In the genomic region with DNA sequence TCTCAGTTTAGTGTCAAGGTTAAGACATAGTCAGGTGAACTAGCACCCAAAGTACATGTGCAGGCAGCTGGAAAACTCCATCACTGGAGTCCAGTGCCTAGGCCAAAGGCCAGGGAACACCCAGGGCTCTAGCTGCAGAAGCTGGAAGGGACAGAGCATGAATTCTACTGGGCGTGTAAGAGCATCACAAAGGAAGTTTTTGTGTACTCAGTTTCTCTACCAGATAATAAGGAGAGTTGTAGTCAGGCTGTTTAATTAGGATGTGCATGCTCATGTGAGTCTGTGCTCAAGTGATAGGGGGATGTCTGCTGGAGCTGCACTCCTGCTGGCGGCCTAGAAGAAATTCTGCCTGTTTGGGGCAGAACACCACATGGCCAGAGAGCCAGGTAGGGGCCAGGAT, we compare ENCODE assay signal across 14 cellular contexts. TPM values are rescaled to one million over a fixed set of nuclear protein-coding genes. Genes with fewer than 3 reads are reported as not detected.
DNase-seq lines count a peak whose midpoint lies in the region; ATAC-seq, FAIRE-seq and TF ChIP-seq lines count a peak whose summit lies in the region.
"Had no signal": no experiment of that assay in that cellular context is flagged by ENCODE, and none has a peak within 500 bp of the region (broad histone marks: within the 10 kb centered on the region; RNA-seq: fewer than 3 reads in every experiment).

No MANE protein-coding gene starts in this region.

- POLR2A ChIA-PET in OCI-LY7 (lab: Charles Lee), result interaction anchor here (0.6 to 2.4 kb wide), 2 partner anchors 58 to 1785 kb away, joined by 3 to 13 read pairs; a partner anchor contains a TSS
- POLR2A ChIA-PET in H1 (lab: Charles Lee; ENCODE audit: partially characterized antibody), result interaction anchor here (0.6 to 3.9 kb wide), 5 partner anchors 14 to 108 kb away, joined by 3 to 29 read pairs (median 4); a partner anchor contains a TSS

- H3K4ac ChIP-seq in H1 (replicated peaks; ENCODE audit: insufficient read length, low read depth, low read length), result no peak overlapping the region

- no peaks in the 10 kb centered on the region for H3F3A ChIP-seq in GM23248 (ENCODE audit: insufficient read depth)

- no peak overlapping the region for H4K8ac ChIP-seq in H1 (ENCODE audit: extremely low read depth, insufficient read depth, low read length)

- no peak overlapping the region for H2BK20ac ChIP-seq in H1 (ENCODE audit: low read length)

- H3K9me3 Mint-ChIP-seq in T-helper 2 cell treated with Interferon-gamma antibody and Interleukin-4, amounts not matched to agents 5 μg/mL and 100 μg/mL, for 36 hours, result no peaks in the 10 kb centered on the region

- no peak for DNase-seq in T-helper 2 cell treated with Interferon-gamma antibody and Interleukin-4, amounts not matched to agents 5 μg/mL and 100 μg/mL, for 36 hours (ENCODE audit: low spot score)
- DNase-seq in T-helper 2 cell (no peak), OCI-LY7 (ENCODE audit: low spot score) (peak; percentile 7), H1 (ENCODE audit: low read depth in 1 of 2, low spot score in 2 of 2) (no peak), GM23248 (no peak), retina (no peak)
- DNase-seq: activated gamma-delta T cell, GDM1, NCI-H2081 treated with DMSO at 0.1 percent for 48 hours had no signal

- WGBS in H1 (ENCODE audit: extremely low coverage in 1 of 2, insufficient coverage in 1 of 2, insufficient read length in 1 of 2, insufficient replicate concordance in 2 of 2, low coverage in 1 of 2, low lambda C conversion rate in 2 of 2, missing lambda C conversion rate in 1 of 2), 2 experiments, result 78% methylated on average over 2 of the region's 2 CpGs; no CpG with 5 or more reads in 1 of the 2 experiments
- WGBS in GM23248 (ENCODE audit: low coverage in 1 of 2, low lambda C conversion rate in 2 of 2, missing lambda C conversion rate in 2 of 2), 2 experiments, result 60 to 69% methylated on average over 2 of the region's 2 CpGs

- no peak for TF ChIP-seq RAD21 in H1 (IDR thresholded peaks at IDR 0.05 in 1 of 2, conservative IDR thresholded peaks at IDR 0.05 in 1 of 2; ENCODE audit: low read depth in 2 of 2, low read length in 2 of 2)

- H3K56ac ChIP-seq in H1 (replicated peaks; ENCODE audit: insufficient read length, low read depth, low read length), result no peak overlapping the region

- H3K27me3 Mint-ChIP-seq in T-helper 2 cell treated with Interferon-gamma antibody and Interleukin-4, amounts not matched to agents 5 μg/mL and 100 μg/mL, for 36 hours (ENCODE audit: low read depth), result peaks cover 2% of the 10 kb centered on the region

- H3K9me3 ChIP-seq in OCI-LY7 (ENCODE audit: low read length), result no peaks in the 10 kb centered on the region
- no peaks in the 10 kb centered on the region for H3K9me3 ChIP-seq in H1 (ENCODE audit: insufficient read depth in 2 of 2, low read depth in 1 of 2, low read length in 1 of 2)
- no peaks in the 10 kb centered on the region for H3K9me3 ChIP-seq in parathyroid adenoma (ENCODE audit: control insufficient read depth, low read length)
- no peaks in the 10 kb centered on the region for H3K9me3 ChIP-seq in GM23248 (ENCODE audit: low read depth)
- H3K9me3 ChIP-seq: A549 had no signal

- peaks cover 10% of the 10 kb centered on the region for H3K4me1 Mint-ChIP-seq in T-helper 2 cell treated with Interferon-gamma antibody and Interleukin-4, amounts not matched to agents 5 μg/mL and 100 μg/mL, for 36 hours (ENCODE audit: low read depth)

- H3K27ac ChIP-seq in OCI-LY7 (ENCODE audit: low read depth, low read length, poor library complexity, severe bottlenecking), result no peak overlapping the region
- H3K27ac ChIP-seq in H1 (ENCODE audit: low read depth, low read length), result no peak overlapping the region
- H3K27ac ChIP-seq in parathyroid adenoma, result no peak overlapping the region
- H3K27ac ChIP-seq in GM23248, result no peak overlapping the region
- H3K27ac ChIP-seq: A549 had no signal

- H3K4me3 Mint-ChIP-seq in T-helper 2 cell treated with Interferon-gamma antibody and Interleukin-4, amounts not matched to agents 5 μg/mL and 100 μg/mL, for 36 hours, result peak overlapping the region; percentile 96

- H3K36me3 Mint-ChIP-seq in T-helper 2 cell treated with Interferon-gamma antibody and Interleukin-4, amounts not matched to agents 5 μg/mL and 100 μg/mL, for 36 hours (ENCODE audit: low read depth), result peaks cover 1% of the 10 kb centered on the region

- no peak for TF ChIP-seq EP300 in H1 (IDR thresholded peaks at IDR 0.05; ENCODE audit: borderline replicate concordance in 1 of 2, low read depth in 2 of 2, low read length in 2 of 2)

- H3K23me2 ChIP-seq in H1 (ENCODE audit: low read depth, low read length), result 0 out of 2 replicates have a peak, but pooled peaks cover 5% of the 10 kb centered on the region

- ATAC-seq in esophagus mucosa, result no peak
- ATAC-seq: A549 had no signal

- no peak overlapping the region for H3K27ac Mint-ChIP-seq in T-helper 2 cell treated with Interferon-gamma antibody and Interleukin-4, amounts not matched to agents 5 μg/mL and 100 μg/mL, for 36 hours

- no peak overlapping the region for H2BK120ac ChIP-seq in H1 (replicated peaks; ENCODE audit: low read depth, low read length)

- H4K20me1 ChIP-seq in OCI-LY7 (ENCODE audit: insufficient read depth, low read length), result no peaks in the 10 kb centered on the region
- no peaks in the 10 kb centered on the region for H4K20me1 ChIP-seq in H1 (replicated peaks in 1 of 2; ENCODE audit: control insufficient read depth in 1 of 2, insufficient read depth in 2 of 2, low read length in 2 of 2)
- H4K20me1 ChIP-seq in GM23248 (ENCODE audit: insufficient read depth), result no peaks in the 10 kb centered on the region

- H2AFZ ChIP-seq in OCI-LY7 (ENCODE audit: low read length) (no peak overlapping the region), H1 (ENCODE audit: low read length) (no peak overlapping the region), parathyroid adenoma (no peak overlapping the region), GM23248 (no peak overlapping the region)

- TF ChIP-seq POLR2A in H1 (IDR thresholded peaks at IDR 0.05; ENCODE audit: control extremely low read depth in 1 of 2, low read depth in 2 of 2, low read length in 2 of 2), result no peak

- no peak overlapping the region for H2BK5ac ChIP-seq in H1 (ENCODE audit: low read depth, low read length)

- H3K14ac ChIP-seq in H1 (ENCODE audit: insufficient read length), result no peak overlapping the region

- H3K27me3 ChIP-seq in H1 (replicated peaks in 1 of 4; ENCODE audit: control insufficient read depth in 3 of 4, extremely low read depth in 1 of 4, insufficient read depth in 3 of 4, low read length in 3 of 4) (no peaks in the 10 kb centered on the region), parathyroid adenoma (ENCODE audit: control insufficient read depth, insufficient read depth, low read length) (no peaks in the 10 kb centered on the region), GM23248 (replicated peaks; ENCODE audit: insufficient read depth) (no peaks in the 10 kb centered on the region)

- H3K79me2 ChIP-seq in OCI-LY7 (ENCODE audit: insufficient read depth, low read depth, low read length) (peaks cover 6% of the 10 kb centered on the region; the same call in 1 of the 2 replicates), H1 (ENCODE audit: control insufficient read depth in 1 of 2, insufficient read depth in 2 of 2, low read length in 2 of 2) (peaks cover 0 to 14% of the 10 kb centered on the region in 2 experiments; a peak in 1 of 4 replicates), parathyroid adenoma (no peaks in the 10 kb centered on the region), GM23248 (ENCODE audit: insufficient read depth) (no peaks in the 10 kb centered on the region)

- H3K23ac ChIP-seq in H1 (ENCODE audit: insufficient read length), result no peak overlapping the region

- no peak overlapping the region for H2AK5ac ChIP-seq in H1 (ENCODE audit: low read depth, low read length)

- H2BK12ac ChIP-seq in H1 (ENCODE audit: low read depth, low read length), result no peak overlapping the region

- intact Hi-C loops in OCI-LY7 (cut with micrococcal nuclease; ENCODE audit: unreplicated experiment), result loop anchor here (2.0 kb wide), 1 partner anchor 57 kb away; no protein-coding TSS in a partner anchor

- no peaks in the 10 kb centered on the region for H3K79me1 ChIP-seq in H1 (ENCODE audit: low read depth, low read length)

- H2BK15ac ChIP-seq in H1 (ENCODE audit: low read length), result no peak overlapping the region

- H3K4me3 ChIP-seq in OCI-LY7 (ENCODE audit: low read depth, low read length, poor library complexity, severe bottlenecking) (peak overlapping the region; percentile 79), H1 (ENCODE audit: extremely low read depth in 1 of 4, insufficient read depth in 2 of 4, low read depth in 3 of 4, low read length in 4 of 4) (peak overlapping the region; percentile 14 to 71 (median 56); a peak in 3 of 8 replicates), parathyroid adenoma (ENCODE audit: low read depth, low read length) (peak overlapping the region; percentile 53), GM23248 (no peak overlapping the region)
- H3K4me3 ChIP-seq: A549 had no signal

- no peak for TF ChIP-seq CTCF in OCI-LY7 (conservative IDR thresholded peaks at IDR 0.05; ENCODE audit: low read length)
- no peak for TF ChIP-seq CTCF in H1 (IDR thresholded peaks at IDR 0.05; ENCODE audit: control extremely low read depth in 1 of 3, insufficient read depth in 1 of 3, low read depth in 1 of 3, low read length in 3 of 3)
- no peak for TF ChIP-seq CTCF in parathyroid adenoma (IDR thresholded peaks at IDR 0.05)

- no peak overlapping the region for H3K9ac ChIP-seq in H1 (replicated peaks in 1 of 4; ENCODE audit: extremely low read depth in 1 of 4, low read depth in 3 of 4, low read length in 3 of 4)
- H3K9ac ChIP-seq in parathyroid adenoma, result no peak overlapping the region
- H3K9ac ChIP-seq in GM23248, result no peak overlapping the region

- H4K5ac ChIP-seq in H1 (ENCODE audit: insufficient read length, low read depth, low read length), result no peak overlapping the region

- CTCF ChIA-PET in OCI-LY7 (lab: Charles Lee; ENCODE audit: unreplicated experiment) (no interaction called here), H1 (lab: Charles Lee; ENCODE audit: partially characterized antibody) (interaction anchor here (1.7 kb wide), 1 partner anchor 22 kb away, joined by 4 read pairs; no protein-coding TSS in a partner anchor)

- peaks cover 23% of the 10 kb centered on the region for H3K36me3 ChIP-seq in OCI-LY7 (ENCODE audit: insufficient read depth, low read length)
- peaks cover 0 to 5% (median 1%) of the 10 kb centered on the region in 4 experiments; a peak in 3 of 8 replicates for H3K36me3 ChIP-seq in H1 (ENCODE audit: control insufficient read depth in 2 of 4, insufficient read depth in 4 of 4, low read length in 3 of 4)
- H3K36me3 ChIP-seq in parathyroid adenoma (ENCODE audit: control insufficient read depth, insufficient read depth, low read length), result no peaks in the 10 kb centered on the region
- no peaks in the 10 kb centered on the region for H3K36me3 ChIP-seq in GM23248 (ENCODE audit: low read depth)

- no TSS peak for BruUV-seq in OCI-LY7 (replicated peaks; lab: Mats Ljungman, UMichigan)

- no peak overlapping the region for H4K91ac ChIP-seq in H1 (replicated peaks; ENCODE audit: insufficient read length, low read length)

- H3K18ac ChIP-seq in H1 (ENCODE audit: extremely low read depth, low read length), result no peak overlapping the region

- H3K9me2 ChIP-seq in OCI-LY7 (ENCODE audit: insufficient read depth, low read length) (no peaks in the 10 kb centered on the region), GM23248 (ENCODE audit: insufficient read depth) (no peaks in the 10 kb centered on the region)

- H3K4me1 ChIP-seq in OCI-LY7 (ENCODE audit: insufficient read depth, low read length, poor library complexity, severe bottlenecking), result peaks cover 14% of the 10 kb centered on the region
- H3K4me1 ChIP-seq in H1 (replicated peaks in 1 of 4; ENCODE audit: control insufficient read depth in 3 of 4, insufficient read depth in 4 of 4, low read length in 3 of 4), result no peaks in the 10 kb centered on the region; a peak in 1 of 7 replicates
- H3K4me1 ChIP-seq in parathyroid adenoma, result peaks cover 3% of the 10 kb centered on the region
- H3K4me1 ChIP-seq in GM23248 (ENCODE audit: insufficient read depth), result no peaks in the 10 kb centered on the region
- H3K4me1 ChIP-seq: A549 had no signal

- in situ Hi-C loops in GM23248 (cut with MboI), result no loop called here

- peak overlapping the region; percentile 67 for H3K4me2 ChIP-seq in OCI-LY7 (ENCODE audit: low read length)
- H3K4me2 ChIP-seq in H1 (ENCODE audit: insufficient read depth in 1 of 2, low read depth in 2 of 2, low read length in 2 of 2), result peak overlapping the region; percentile 64 to 77; a peak in 3 of 4 replicates
- H3K4me2 ChIP-seq in parathyroid adenoma (ENCODE audit: low read length), result peak overlapping the region; percentile 71
- H3K4me2 ChIP-seq in GM23248 (ENCODE audit: unreplicated experiment), result no peak overlapping the region
- H3K4me2 ChIP-seq: A549 had no signal

- FAIRE-seq in H1 (lab: Jason Lieb, UNC), result no peak
- FAIRE-seq: A549, keratinocyte had no signal

RNA-seq across cellular contexts. Expression of a gene that starts 8.1 kb away (rescaled TPM):
- total RNA-seq in OCI-LY7 (2014; rRNA removed; shearing (Covaris generic)), result 22.4 and 23.8 TPM in 2 replicates
- 27.8 and 28.3 TPM in 2 replicates for total RNA-seq in OCI-LY7 (2022)
- total RNA-seq in H1 (2021; fragmentation: NEBNext Ultra II Directional; extraction: Animal tissue kit (Norgen Biotek cat#: 25700)), result 13.6 and 17.0 TPM in 2 replicates
- 11.9 and 17.2 TPM in 2 replicates for polyA plus RNA-seq in H1 (2011; rRNA removed)
- 23.0 TPM for polyA plus RNA-seq in H1 (2011; cell fraction: cytosol; rRNA removed)
- 111 TPM for polyA plus RNA-seq in H1 (2011; cell fraction: nucleus; rRNA removed)
- polyA plus RNA-seq in H1 (2012, experiment 1 of 2), result 11.1 to 14.6 TPM (median 11.9 TPM) in 4 replicates
- 3.3 TPM for polyA plus RNA-seq in H1 (2012, experiment 2 of 2)
- 7.3 TPM for polyA plus RNA-seq in H1 (2013, experiment 1 of 2)
- 5.9 TPM for polyA plus RNA-seq in H1 (2013, experiment 2 of 2)
- 21.8 and 22.1 TPM in 2 replicates for polyA minus RNA-seq in H1 (2011; rRNA and poly(A)+ RNA removed)
- 12.0 TPM for polyA minus RNA-seq in H1 (2011; cell fraction: cytosol; rRNA and poly(A)+ RNA removed)
- polyA minus RNA-seq in H1 (2011; cell fraction: nucleus; rRNA and poly(A)+ RNA removed), result 46.1 TPM
- total RNA-seq in GM23248 (2014; rRNA removed; shearing (Covaris generic)), result 0.22 and 1.3 TPM in 2 replicates
- 0.29 and 0.35 TPM in 2 replicates for polyA plus RNA-seq in GM23248 (2016; fragmentation: Nextera tagmentation; extraction: Ambion mirVana)
- 4.9 TPM for total RNA-seq in esophagus mucosa

RNA-seq across cellular contexts. Expression of a gene that starts 43.2 kb away (rescaled TPM):
- total RNA-seq in OCI-LY7 (2014; rRNA removed; shearing (Covaris generic)), result 0.41 and 1.3 TPM in 2 replicates
- 0.48 and 0.87 TPM in 2 replicates for total RNA-seq in OCI-LY7 (2022)
- 0.23 TPM in 1 of 2 replicates, not detected in the other for total RNA-seq in H1 (2021; fragmentation: NEBNext Ultra II Directional; extraction: Animal tissue kit (Norgen Biotek cat#: 25700))
- polyA plus RNA-seq in H1 (2011; rRNA removed), result 0.21 and 0.58 TPM in 2 replicates
- polyA plus RNA-seq in H1 (2011; cell fraction: cytosol; rRNA removed), result 0.49 TPM
- polyA plus RNA-seq in H1 (2011; cell fraction: nucleus; rRNA removed), result 3.7 TPM
- polyA plus RNA-seq in H1 (2012, experiment 1 of 2), result 0.31 to 1.0 TPM (median 0.66 TPM) in 4 replicates
- 0.09 TPM for polyA plus RNA-seq in H1 (2012, experiment 2 of 2)
- polyA plus RNA-seq in H1 (2013, experiment 1 of 2), result 0.18 TPM
- polyA plus RNA-seq in H1 (2013, experiment 2 of 2), result 0.18 TPM
- polyA minus RNA-seq in H1 (2011; rRNA and poly(A)+ RNA removed), result 0.83 and 1.5 TPM in 2 replicates
- not detected for polyA minus RNA-seq in H1 (2011; cell fraction: cytosol; rRNA and poly(A)+ RNA removed)
- 0.80 TPM for polyA minus RNA-seq in H1 (2011; cell fraction: nucleus; rRNA and poly(A)+ RNA removed)
- total RNA-seq in GM23248 (2014; rRNA removed; shearing (Covaris generic)), result not detected in 2 replicates
- not detected in 2 replicates for polyA plus RNA-seq in GM23248 (2016; fragmentation: Nextera tagmentation; extraction: Ambion mirVana)
- total RNA-seq in esophagus mucosa, result 0.36 TPM
- total RNA-seq: T-helper 1 cell treated with Interleukin-12 subunit alpha and Interleukin-12 subunit beta and Interleukin-4 antibody, amounts not matched to agents 30 ng/mL and 1 ng/mL, for 36 hours had no signal

RNA-seq across cellular contexts. Expression of a gene that starts 57.9 kb away (rescaled TPM):
- total RNA-seq in OCI-LY7 (2014; rRNA removed; shearing (Covaris generic)), result 64.3 and 66.9 TPM in 2 replicates
- 171 and 176 TPM in 2 replicates for total RNA-seq in OCI-LY7 (2022)
- total RNA-seq in H1 (2021; fragmentation: NEBNext Ultra II Directional; extraction: Animal tissue kit (Norgen Biotek cat#: 25700)), result 165 and 171 TPM in 2 replicates
- polyA plus RNA-seq in H1 (2011; rRNA removed), result 38.5 and 48.0 TPM in 2 replicates
- polyA plus RNA-seq in H1 (2011; cell fraction: cytosol; rRNA removed), result 85.2 TPM
- 72.6 TPM for polyA plus RNA-seq in H1 (2011; cell fraction: nucleus; rRNA removed)
- 94.8 to 126 TPM (median 106 TPM) in 4 replicates for polyA plus RNA-seq in H1 (2012, experiment 1 of 2)
- polyA plus RNA-seq in H1 (2012, experiment 2 of 2), result 25.7 TPM
- 103 TPM for polyA plus RNA-seq in H1 (2013, experiment 1 of 2)
- polyA plus RNA-seq in H1 (2013, experiment 2 of 2), result 96.2 TPM
- 103 and 125 TPM in 2 replicates for polyA minus RNA-seq in H1 (2011; rRNA and poly(A)+ RNA removed)
- polyA minus RNA-seq in H1 (2011; cell fraction: cytosol; rRNA and poly(A)+ RNA removed), result 75.4 TPM
- 91.8 TPM for polyA minus RNA-seq in H1 (2011; cell fraction: nucleus; rRNA and poly(A)+ RNA removed)
- 44.0 and 44.8 TPM in 2 replicates for total RNA-seq in GM23248 (2014; rRNA removed; shearing (Covaris generic))
- polyA plus RNA-seq in GM23248 (2016; fragmentation: Nextera tagmentation; extraction: Ambion mirVana), result 87.5 and 94.7 TPM in 2 replicates
- 75.8 TPM for total RNA-seq in esophagus mucosa
